Comparison of ENCODE assay signal across 1 cellular context in genomic region chr15:85554852-85555521, GRCh38.
TF ChIP-seq lines count a peak whose summit lies in the region.

No MANE protein-coding gene starts in this region.

TF ChIP-seq in WTC11, 78 proteins besides CTCF, POLR2A, EP300 and RAD21 (continued from another document):
- TF ChIP-seq, protein P1, sequence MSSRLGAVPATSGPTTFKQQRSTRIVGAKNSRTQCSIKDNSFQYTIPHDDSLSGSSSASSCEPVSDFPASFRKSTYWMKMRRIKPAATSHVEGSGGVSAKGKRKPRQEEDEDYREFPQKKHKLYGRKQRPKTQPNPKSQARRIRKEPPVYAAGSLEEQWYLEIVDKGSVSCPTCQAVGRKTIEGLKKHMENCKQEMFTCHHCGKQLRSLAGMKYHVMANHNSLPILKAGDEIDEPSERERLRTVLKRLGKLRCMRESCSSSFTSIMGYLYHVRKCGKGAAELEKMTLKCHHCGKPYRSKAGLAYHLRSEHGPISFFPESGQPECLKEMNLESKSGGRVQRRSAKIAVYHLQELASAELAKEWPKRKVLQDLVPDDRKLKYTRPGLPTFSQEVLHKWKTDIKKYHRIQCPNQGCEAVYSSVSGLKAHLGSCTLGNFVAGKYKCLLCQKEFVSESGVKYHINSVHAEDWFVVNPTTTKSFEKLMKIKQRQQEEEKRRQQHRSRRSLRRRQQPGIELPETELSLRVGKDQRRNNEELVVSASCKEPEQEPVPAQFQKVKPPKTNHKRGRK (CRISPR knock-in tag; IDR thresholded peaks at IDR 0.05; ENCODE audit: borderline replicate concordance), result no peak
- TF ChIP-seq NFYB (CRISPR knock-in tag; conservative IDR thresholded peaks at IDR 0.05; ENCODE audit: low read depth), result no peak
- no peak for TF ChIP-seq JAZF1 (CRISPR knock-in tag; IDR thresholded peaks at IDR 0.05)
